13 cellular contexts compared by ENCODE assay signal in genomic region chr2:10873790-10874437, GRCh38. TPM values are rescaled to one million over a fixed set of nuclear protein-coding genes. Genes with fewer than 3 reads are reported as not detected.
DNase-seq lines count a peak whose midpoint lies in the region; ATAC-seq and TF ChIP-seq lines count a peak whose summit lies in the region.
"Had no signal": no experiment of that assay in that cellular context is flagged by ENCODE, and none has a peak within 500 bp of the region (broad histone marks: within the 10 kb centered on the region; RNA-seq: fewer than 3 reads in every experiment).

No MANE protein-coding gene starts in this region.

- BruUV-seq in Panc1 (replicated peaks; lab: Mats Ljungman, UMichigan): no TSS peak

- H3K9me3 ChIP-seq in Panc1 (ENCODE audit: control insufficient read depth, insufficient read depth, low read depth, low read length): no peaks in the 10 kb centered on the region

- H3K4me3 ChIP-seq in Panc1 (ENCODE audit: low read depth in 2 of 2, low read length in 2 of 2): no peak overlapping the region
- H3K4me3 ChIP-seq: MG63 had no signal

- in situ Hi-C loops in Panc1 (cut with HindIII; ENCODE audit: low pct_unique_long_range_greater_than_20kb, low sequenced_read_pairs): no loop called here

- POLR2A ChIA-PET in Panc1 (lab: Charles Lee): interaction anchor here (0.8 kb wide), 1 partner anchor 18 kb away, joined by 7 read pairs; no protein-coding TSS in a partner anchor

- CTCF ChIA-PET in Panc1 (lab: Charles Lee): no interaction called here

- H3K27ac ChIP-seq in Panc1 (ENCODE audit: low read length): no peak overlapping the region
- H3K27ac ChIP-seq: epithelial cell of prostate had no signal

- DNase-seq in ELR (ENCODE audit: low read depth): peak; percentile 62
- DNase-seq in Panc1 (ENCODE audit: low read depth, low spot score): no peak
- DNase-seq in iris pigment epithelial cell (ENCODE audit: low read depth): peak; percentile 11
- DNase-seq in hippocampal formation (lab: John Stamatoyannopoulos, UW): no peak
- DNase-seq: CD8-positive, alpha-beta T cell; NCI-H446 had no signal

- H3K27me3 ChIP-seq in Panc1 (ENCODE audit: control insufficient read depth, insufficient read depth, low read length): no peaks in the 10 kb centered on the region
- H3K27me3 ChIP-seq: MG63 had no signal

- TF ChIP-seq CTCF in Panc1 (IDR thresholded peaks at IDR 0.05): no peak

- no peaks in the 10 kb centered on the region for H3K36me3 ChIP-seq in Panc1 (ENCODE audit: control insufficient read depth, insufficient read depth, low read length)
- H3K36me3 ChIP-seq: MG63 had no signal

- H3K4me1 ChIP-seq in Panc1 (ENCODE audit: control insufficient read depth, insufficient read depth, low read length): no peaks in the 10 kb centered on the region

- peak; percentile 44 for ATAC-seq in GM19025 (IDR thresholded peaks at IDR 0.05; ENCODE audit: low read depth, unreplicated experiment)
- ATAC-seq in Panc1: peak; percentile 42; the same call in 1 of the 2 replicates
- no peak for ATAC-seq in HG02642 (IDR thresholded peaks at IDR 0.05; ENCODE audit: poor library complexity, unreplicated experiment)
- ATAC-seq in HG03039 (IDR thresholded peaks at IDR 0.05; ENCODE audit: unreplicated experiment): no peak
- no peak for ATAC-seq in GM21619 (IDR thresholded peaks at IDR 0.05; ENCODE audit: unreplicated experiment)
- ATAC-seq: CD8-positive, alpha-beta T cell had no signal

- intact Hi-C loops in Panc1 (cut with micrococcal nuclease; ENCODE audit: unreplicated experiment): no loop called here

RNA-seq across cellular contexts. Expression of gene KCNF1, which starts 37.8 kb away (rescaled TPM):
- total RNA-seq in Panc1 (2021; ENCODE audit: unreplicated experiment): 0.39 TPM
- 0.12 TPM for polyA plus RNA-seq in Panc1 (2012; ENCODE audit: insufficient read length)
- total RNA-seq: CD8-positive, alpha-beta T cell; subcutaneous adipose tissue had no signal

Comparison
In these comparisons a context has a peak if more than half of its experiments do, and no peak if none do; other contexts are left out.
1. DNase-seq: peak in ELR (single experiment) and iris pigment epithelial cell (single experiment); none in Panc1 (single experiment) and hippocampal formation (0 of 2).
2. ATAC-seq: peak in GM19025 (single experiment) and Panc1 (single experiment); none in HG02642 (single experiment), HG03039 (single experiment) and GM21619 (single experiment).